27 cellular contexts compared by ENCODE assay signal in genomic region chr10:31617767-31618166, GRCh38.
DNase-seq lines count a peak whose midpoint lies in the region; ATAC-seq, FAIRE-seq and TF ChIP-seq lines count a peak whose summit lies in the region.
"Had no signal": no experiment of that assay in that cellular context is flagged by ENCODE, and none has a peak within 500 bp of the region (broad histone marks: within the 10 kb centered on the region; RNA-seq: fewer than 3 reads in every experiment).

No MANE protein-coding gene starts in this region.

- peaks cover 11% of the 10 kb centered on the region; the same call in 1 of the 2 replicates for H3K4me1 ChIP-seq in GM12878 (ENCODE audit: control insufficient read depth, insufficient read depth, low read length)
- H3K4me1 ChIP-seq: A549, HAP-1 had no signal

- no TSS peak for BruUV-seq in GM12878 (replicated peaks; lab: Mats Ljungman, UMichigan)

- no peak overlapping the region for H3K4me3 Mint-ChIP-seq in natural killer cell treated with Interleukin-12 subunit alpha and Interleukin-12 subunit beta and Interleukin-15 and Interleukin-18, amount 100 ng/mL, for 72 hours
- H3K4me3 Mint-ChIP-seq in natural killer cell: no peak overlapping the region
- no peak overlapping the region for H3K4me3 Mint-ChIP-seq in stimulated activated effector memory CD8-positive, alpha-beta T cell treated with anti-CD3 and anti-CD28 coated beads, Interleukin-12 subunit alpha, Interleukin-12 subunit beta, amount 100 ng/mL, for 72 hours
- H3K4me3 Mint-ChIP-seq in activated T-helper 2 cell treated with anti-CD3 and anti-CD28 coated beads, Interferon-gamma antibody, Interleukin-2, Interleukin-4, amounts not matched to agents 10 μg/mL and 5 μg/mL and 100 μg/mL, durations not matched to agents 14 hours and 24 hours and 36 hours (ENCODE audit: low read depth): no peak overlapping the region
- H3K4me3 Mint-ChIP-seq: B cell, CD14-positive monocyte, GM23338 had no signal

- H3K4me2 ChIP-seq in GM12878 (ENCODE audit: control insufficient read depth, insufficient read depth): no peak overlapping the region
- H3K4me2 ChIP-seq: A549, GM23338, KMS-11, PC-9, SK-N-SH had no signal

- H3K27me3 Mint-ChIP-seq in natural killer cell treated with Interleukin-12 subunit alpha and Interleukin-12 subunit beta and Interleukin-15 and Interleukin-18, amount 100 ng/mL, for 72 hours: peaks cover 15 to 28% of the 10 kb centered on the region in 2 donors
- H3K27me3 Mint-ChIP-seq in natural killer cell (ENCODE audit: low read depth in 2 of 2): peaks cover 11 to 17% of the 10 kb centered on the region in 2 donors
- peaks cover 7% of the 10 kb centered on the region for H3K27me3 Mint-ChIP-seq in activated T-helper 2 cell treated with anti-CD3 and anti-CD28 coated beads, Interferon-gamma antibody, Interleukin-2, Interleukin-4, amounts not matched to agents 10 μg/mL and 5 μg/mL and 100 μg/mL, durations not matched to agents 14 hours and 24 hours and 36 hours (ENCODE audit: low read depth)

- H3K27ac Mint-ChIP-seq in natural killer cell treated with Interleukin-12 subunit alpha and Interleukin-12 subunit beta and Interleukin-15 and Interleukin-18, amount 100 ng/mL, for 72 hours: no peak overlapping the region
- H3K27ac Mint-ChIP-seq in natural killer cell: no peak overlapping the region
- H3K27ac Mint-ChIP-seq in stimulated activated effector memory CD8-positive, alpha-beta T cell treated with anti-CD3 and anti-CD28 coated beads, Interleukin-12 subunit alpha, Interleukin-12 subunit beta, amount 100 ng/mL, for 72 hours: no peak overlapping the region
- no peak overlapping the region for H3K27ac Mint-ChIP-seq in activated T-helper 2 cell treated with anti-CD3 and anti-CD28 coated beads, Interferon-gamma antibody, Interleukin-2, Interleukin-4, amounts not matched to agents 10 μg/mL and 5 μg/mL and 100 μg/mL, durations not matched to agents 14 hours and 24 hours and 36 hours
- H3K27ac Mint-ChIP-seq: B cell, GM23338 had no signal

- POLR2A ChIA-PET in GM12878 (lab: Charles Lee): no interaction called here

- H3K27me3 ChIP-seq in GM12878 (replicated peaks in 1 of 2; ENCODE audit: control insufficient read depth in 2 of 2, insufficient read depth in 2 of 2, low read length in 1 of 2): no peaks in the 10 kb centered on the region

- H4K20me1 ChIP-seq in GM12878 (ENCODE audit: control insufficient read depth, insufficient read depth): no peaks in the 10 kb centered on the region

- SMC1A ChIA-PET in GM12878 (lab: Charles Lee; ENCODE audit: uncharacterized antibody, unreplicated experiment): no interaction called here

- CTCF ChIA-PET in GM12878 (lab: Yijun Ruan, JAX): interaction anchor here (1.5 kb wide), 1 partner anchor 10 kb away, joined by 4 read pairs; no protein-coding TSS in a partner anchor

- TF ChIP-seq POLR2A in GM12878 (IDR thresholded peaks at IDR 0.05; ENCODE audit: low read depth, low read length): no peak

- RAD21 ChIA-PET in GM12878 (lab: Charles Lee; ENCODE audit: unreplicated experiment): no interaction called here

- H3K36me3 Mint-ChIP-seq in natural killer cell treated with Interleukin-12 subunit alpha and Interleukin-12 subunit beta and Interleukin-15 and Interleukin-18, amount 100 ng/mL, for 72 hours: no peaks in the 10 kb centered on the region
- H3K36me3 Mint-ChIP-seq in natural killer cell: no peaks in the 10 kb centered on the region
- no peaks in the 10 kb centered on the region for H3K36me3 Mint-ChIP-seq in stimulated activated effector memory CD8-positive, alpha-beta T cell treated with anti-CD3 and anti-CD28 coated beads, Interleukin-12 subunit alpha, Interleukin-12 subunit beta, amount 100 ng/mL, for 72 hours
- H3K36me3 Mint-ChIP-seq in activated T-helper 2 cell treated with anti-CD3 and anti-CD28 coated beads, Interferon-gamma antibody, Interleukin-2, Interleukin-4, amounts not matched to agents 10 μg/mL and 5 μg/mL and 100 μg/mL, durations not matched to agents 14 hours and 24 hours and 36 hours (ENCODE audit: low read depth): no peaks in the 10 kb centered on the region
- H3K36me3 Mint-ChIP-seq: CD14-positive monocyte had no signal

- H3K9me3 ChIP-seq in GM12878 (replicated peaks; ENCODE audit: control insufficient read depth, insufficient read depth, low read length): no peaks in the 10 kb centered on the region; the same call in 2 of the 3 replicates
- H3K9me3 ChIP-seq: A549, HAP-1, SK-N-SH had no signal

- no peak for TF ChIP-seq CTCF in natural killer cell (IDR thresholded peaks at IDR 0.05)
- TF ChIP-seq CTCF in GM12878 (IDR thresholded peaks at IDR 0.05 in 2 of 3, conservative IDR thresholded peaks at IDR 0.05 in 1 of 3; ENCODE audit: control insufficient read depth in 2 of 3, extremely low read depth in 1 of 3, insufficient read depth in 1 of 3, low read depth in 3 of 3, low read length in 3 of 3): no peak

- intact Hi-C loops in natural killer cell (cut with micrococcal nuclease) (no loop called here), GM12878 (cut with micrococcal nuclease; ENCODE audit: unreplicated experiment) (no loop called here)
- intact Hi-C loops in activated T-helper 2 cell treated with anti-CD3 and anti-CD28 coated beads, Interferon-gamma antibody, Interleukin-2, Interleukin-4, amounts not matched to agents 10 μg/mL and 5 μg/mL and 100 μg/mL, durations not matched to agents 14 hours and 24 hours and 36 hours (cut with micrococcal nuclease): no loop called here

- H3K9me3 Mint-ChIP-seq in natural killer cell treated with Interleukin-12 subunit alpha and Interleukin-12 subunit beta and Interleukin-15 and Interleukin-18, amount 100 ng/mL, for 72 hours: no peaks in the 10 kb centered on the region
- H3K9me3 Mint-ChIP-seq in natural killer cell: no peaks in the 10 kb centered on the region
- H3K9me3 Mint-ChIP-seq in stimulated activated effector memory CD8-positive, alpha-beta T cell treated with anti-CD3 and anti-CD28 coated beads, Interleukin-12 subunit alpha, Interleukin-12 subunit beta, amount 100 ng/mL, for 72 hours: no peaks in the 10 kb centered on the region
- H3K9me3 Mint-ChIP-seq in activated T-helper 2 cell treated with anti-CD3 and anti-CD28 coated beads, Interferon-gamma antibody, Interleukin-2, Interleukin-4, amounts not matched to agents 10 μg/mL and 5 μg/mL and 100 μg/mL, durations not matched to agents 14 hours and 24 hours and 36 hours: no peaks in the 10 kb centered on the region

- H2AFZ ChIP-seq in GM12878 (ENCODE audit: control insufficient read depth, low read depth, low read length): no peak overlapping the region
- H2AFZ ChIP-seq: GM23338, PC-9 had no signal

- no peak overlapping the region for H3K9ac ChIP-seq in GM12878 (ENCODE audit: control insufficient read depth, insufficient read depth, low read length)
- H3K9ac ChIP-seq: KMS-11, SK-N-SH had no signal

- TF ChIP-seq EP300 in GM12878 (IDR thresholded peaks at IDR 0.05; ENCODE audit: borderline replicate concordance in 1 of 2, control insufficient read depth in 1 of 2, low read depth in 2 of 2, low read length in 2 of 2): no peak

- no peak overlapping the region for H3K27ac ChIP-seq in GM12878 (ENCODE audit: control insufficient read depth, insufficient read depth)
- H3K27ac ChIP-seq: A549, KMS-11, PC-9 had no signal

- no peak overlapping the region for H3K4me3 ChIP-seq in GM12878
- H3K4me3 ChIP-seq: A549, GM23338, HAP-1, PC-9 had no signal

- TF ChIP-seq RAD21 in GM12878 (IDR thresholded peaks at IDR 0.05; ENCODE audit: insufficient read depth, low read depth, low read length): no peak

- no peak for DNase-seq in natural killer cell treated with Interleukin-12 subunit alpha and Interleukin-12 subunit beta and Interleukin-15 and Interleukin-18, amount 100 ng/mL, for 72 hours (ENCODE audit: low spot score)
- DNase-seq in natural killer cell (no peak), GM12878 (ENCODE audit: low read depth, low spot score) (no peak), DMS 273 (lab: John Stamatoyannopoulos, UW; ENCODE audit: unreplicated experiment) (no peak)
- DNase-seq in stimulated activated effector memory CD8-positive, alpha-beta T cell treated with anti-CD3 and anti-CD28 coated beads, Interleukin-12 subunit alpha, Interleukin-12 subunit beta, amount 100 ng/mL, for 72 hours (ENCODE audit: low spot score in 2 of 2): no peak
- DNase-seq in activated T-helper 2 cell treated with anti-CD3 and anti-CD28 coated beads, Interferon-gamma antibody, Interleukin-2, Interleukin-4, amounts not matched to agents 10 μg/mL and 5 μg/mL and 100 μg/mL, durations not matched to agents 14 hours and 24 hours and 36 hours (ENCODE audit: low spot score): no peak
- DNase-seq: EL, GF-D8, NCI-H1105, NCI-H146, NCI-H2029, NCI-H226, NCI-H510A treated with DMSO at 0.1 percent for 48 hours, NCI-H748 treated with DMSO at 0.1 percent for 48 hours, PC-9, RPMI8226, SHP77, SK-N-SH had no signal

- in situ Hi-C loops in GM12878 (cut with MboI): no loop called here

- H3K4me1 Mint-ChIP-seq in natural killer cell treated with Interleukin-12 subunit alpha and Interleukin-12 subunit beta and Interleukin-15 and Interleukin-18, amount 100 ng/mL, for 72 hours (ENCODE audit: low read depth in 2 of 2): no peaks in the 10 kb centered on the region
- no peaks in the 10 kb centered on the region for H3K4me1 Mint-ChIP-seq in natural killer cell
- H3K4me1 Mint-ChIP-seq in stimulated activated effector memory CD8-positive, alpha-beta T cell treated with anti-CD3 and anti-CD28 coated beads, Interleukin-12 subunit alpha, Interleukin-12 subunit beta, amount 100 ng/mL, for 72 hours: no peaks in the 10 kb centered on the region
- H3K4me1 Mint-ChIP-seq in activated T-helper 2 cell treated with anti-CD3 and anti-CD28 coated beads, Interferon-gamma antibody, Interleukin-2, Interleukin-4, amounts not matched to agents 10 μg/mL and 5 μg/mL and 100 μg/mL, durations not matched to agents 14 hours and 24 hours and 36 hours (ENCODE audit: low read depth): no peaks in the 10 kb centered on the region
- H3K4me1 Mint-ChIP-seq: B cell had no signal

- H3K36me3 ChIP-seq in GM12878 (ENCODE audit: control insufficient read depth in 2 of 2, insufficient read depth in 2 of 2, low read length in 1 of 2): no peaks in the 10 kb centered on the region
- H3K36me3 ChIP-seq: HAP-1 had no signal

- no peaks in the 10 kb centered on the region for H3K79me2 ChIP-seq in GM12878 (ENCODE audit: control insufficient read depth, insufficient read depth, low read length)

- WGBS in GM12878 (ENCODE audit: insufficient coverage, insufficient replicate concordance, low lambda C conversion rate, missing lambda C conversion rate): 47% methylated on average over 3 of the region's 3 CpGs

- no peak for FAIRE-seq in GM12878 (lab: Jason Lieb, UNC)
- FAIRE-seq: A549, D721Med, HTR-8/SVneo had no signal

- peak; percentile 43 to 44 for ATAC-seq in natural killer cell treated with Interleukin-12 subunit alpha and Interleukin-12 subunit beta and Interleukin-15 and Interleukin-18, amount 100 ng/mL, for 72 hours
- no peak for ATAC-seq in natural killer cell
- no peak; the same call in 2 of the 3 replicates for ATAC-seq in GM12878
- ATAC-seq in stimulated activated effector memory CD8-positive, alpha-beta T cell treated with anti-CD3 and anti-CD28 coated beads, Interleukin-12 subunit alpha, Interleukin-12 subunit beta, amount 100 ng/mL, for 72 hours: peak; percentile 6
- ATAC-seq in GM21515 (IDR thresholded peaks at IDR 0.05; ENCODE audit: unreplicated experiment): no peak
- ATAC-seq: A549, GM23338 had no signal

TF ChIP-seq in GM12878, 131 proteins besides CTCF, POLR2A, EP300 and RAD21 (continues in another document):
- TF ChIP-seq NFYA (IDR thresholded peaks at IDR 0.05; ENCODE audit: borderline replicate concordance, low read depth, low read length): no peak

Comparison
In these comparisons a context has a peak if more than half of its experiments do, and no peak if none do; other contexts are left out.
1. ATAC-seq: peak in natural killer cell treated with Interleukin-12 subunit alpha and Interleukin-12 subunit beta and Interleukin-15 and Interleukin-18, amount 100 ng/mL, for 72 hours (2 of 2) and stimulated activated effector memory CD8-positive, alpha-beta T cell treated with anti-CD3 and anti-CD28 coated beads, Interleukin-12 subunit alpha, Interleukin-12 subunit beta, amount 100 ng/mL, for 72 hours (single experiment); none in natural killer cell (0 of 3), GM12878 (single experiment) and GM21515 (single experiment).